ENCODE assay signal across 2 cellular contexts in the genomic region with DNA sequence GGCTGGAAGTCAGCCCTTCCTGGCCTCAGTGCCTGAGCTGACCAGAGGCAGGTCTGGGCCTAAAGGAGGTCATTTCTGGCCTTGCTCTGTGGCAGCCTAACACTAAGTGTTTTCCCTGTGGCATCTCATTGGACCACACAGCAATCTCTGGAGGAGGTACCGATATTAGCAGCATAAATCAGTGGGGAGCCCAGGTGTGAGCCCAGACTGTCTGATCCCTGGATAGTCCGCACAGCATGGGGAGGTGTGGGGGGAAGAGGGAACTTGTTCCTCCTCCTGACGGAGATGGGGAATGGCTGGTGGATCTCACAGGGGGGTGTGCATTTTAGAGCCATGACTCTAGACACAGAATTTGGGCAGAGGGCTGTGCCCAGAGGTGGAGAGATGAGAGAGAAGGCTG.
TF ChIP-seq lines count a peak whose summit lies in the region.

No MANE protein-coding gene starts in this region.

TF ChIP-seq in GM23338, 12 proteins besides CTCF, POLR2A, EP300 and RAD21 (continues in another document):
- no peak for TF ChIP-seq JUNB (IDR thresholded peaks at IDR 0.05; ENCODE audit: unreplicated experiment)
- no peak for TF ChIP-seq STAT1 (IDR thresholded peaks at IDR 0.05; ENCODE audit: unreplicated experiment)
- no peak for TF ChIP-seq CREB1 (CRISPR knock-in tag; IDR thresholded peaks at IDR 0.05; ENCODE audit: low read depth)
- no peak for TF ChIP-seq ZNF114 (CRISPR knock-in tag; IDR thresholded peaks at IDR 0.05)
- TF ChIP-seq, protein P1, sequence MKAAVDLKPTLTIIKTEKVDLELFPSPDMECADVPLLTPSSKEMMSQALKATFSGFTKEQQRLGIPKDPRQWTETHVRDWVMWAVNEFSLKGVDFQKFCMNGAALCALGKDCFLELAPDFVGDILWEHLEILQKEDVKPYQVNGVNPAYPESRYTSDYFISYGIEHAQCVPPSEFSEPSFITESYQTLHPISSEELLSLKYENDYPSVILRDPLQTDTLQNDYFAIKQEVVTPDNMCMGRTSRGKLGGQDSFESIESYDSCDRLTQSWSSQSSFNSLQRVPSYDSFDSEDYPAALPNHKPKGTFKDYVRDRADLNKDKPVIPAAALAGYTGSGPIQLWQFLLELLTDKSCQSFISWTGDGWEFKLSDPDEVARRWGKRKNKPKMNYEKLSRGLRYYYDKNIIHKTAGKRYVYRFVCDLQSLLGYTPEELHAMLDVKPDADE (IDR thresholded peaks at IDR 0.05), result no peak
- TF ChIP-seq NANOG (IDR thresholded peaks at IDR 0.05; ENCODE audit: borderline replicate concordance), result no peak
- no peak for TF ChIP-seq ZNF331 (CRISPR knock-in tag; IDR thresholded peaks at IDR 0.05; ENCODE audit: low read depth)
- no peak for TF ChIP-seq POLR2AphosphoS5 (IDR thresholded peaks at IDR 0.05; ENCODE audit: low read depth)
- TF ChIP-seq EZH2phosphoT487 (IDR thresholded peaks at IDR 0.05; ENCODE audit: unreplicated experiment), result no peak
- TF ChIP-seq REST (IDR thresholded peaks at IDR 0.05; ENCODE audit: unreplicated experiment), result no peak
- no peak for TF ChIP-seq EZH2 (IDR thresholded peaks at IDR 0.05; ENCODE audit: low read depth, unreplicated experiment)

TF ChIP-seq in H1, 55 proteins besides CTCF, POLR2A, EP300 and RAD21:
- TF ChIP-seq HDAC2 (IDR thresholded peaks at IDR 0.05; ENCODE audit: borderline replicate concordance in 1 of 2, low read depth in 2 of 2, low read length in 2 of 2) (no peak), BACH1 (IDR thresholded peaks at IDR 0.05; ENCODE audit: low read length) (no peak), E2F6 (IDR thresholded peaks at IDR 0.05) (no peak), CTBP2 (IDR thresholded peaks at IDR 0.05; ENCODE audit: borderline replicate concordance, insufficient read depth, insufficient read length, low read length) (no peak), YY1 (IDR thresholded peaks at IDR 0.05; ENCODE audit: low read depth, low read length) (no peak), JUN (IDR thresholded peaks at IDR 0.05; ENCODE audit: low read depth, low read length) (no peak), SAP30 (IDR thresholded peaks at IDR 0.05; ENCODE audit: insufficient read depth, insufficient replicate concordance, low read length) (no peak), RNF2 (IDR thresholded peaks at IDR 0.05; ENCODE audit: borderline replicate concordance, low read depth, low read length, missing control alignments, poor library complexity, severe bottlenecking) (no peak), KDM1A (IDR thresholded peaks at IDR 0.05; ENCODE audit: borderline replicate concordance, low read length) (no peak), TEAD4 (IDR thresholded peaks at IDR 0.05; ENCODE audit: low read depth, low read length) (no peak), RXRA (IDR thresholded peaks at IDR 0.05; ENCODE audit: insufficient read depth, low read depth, low read length) (no peak)
